In the genomic region with DNA sequence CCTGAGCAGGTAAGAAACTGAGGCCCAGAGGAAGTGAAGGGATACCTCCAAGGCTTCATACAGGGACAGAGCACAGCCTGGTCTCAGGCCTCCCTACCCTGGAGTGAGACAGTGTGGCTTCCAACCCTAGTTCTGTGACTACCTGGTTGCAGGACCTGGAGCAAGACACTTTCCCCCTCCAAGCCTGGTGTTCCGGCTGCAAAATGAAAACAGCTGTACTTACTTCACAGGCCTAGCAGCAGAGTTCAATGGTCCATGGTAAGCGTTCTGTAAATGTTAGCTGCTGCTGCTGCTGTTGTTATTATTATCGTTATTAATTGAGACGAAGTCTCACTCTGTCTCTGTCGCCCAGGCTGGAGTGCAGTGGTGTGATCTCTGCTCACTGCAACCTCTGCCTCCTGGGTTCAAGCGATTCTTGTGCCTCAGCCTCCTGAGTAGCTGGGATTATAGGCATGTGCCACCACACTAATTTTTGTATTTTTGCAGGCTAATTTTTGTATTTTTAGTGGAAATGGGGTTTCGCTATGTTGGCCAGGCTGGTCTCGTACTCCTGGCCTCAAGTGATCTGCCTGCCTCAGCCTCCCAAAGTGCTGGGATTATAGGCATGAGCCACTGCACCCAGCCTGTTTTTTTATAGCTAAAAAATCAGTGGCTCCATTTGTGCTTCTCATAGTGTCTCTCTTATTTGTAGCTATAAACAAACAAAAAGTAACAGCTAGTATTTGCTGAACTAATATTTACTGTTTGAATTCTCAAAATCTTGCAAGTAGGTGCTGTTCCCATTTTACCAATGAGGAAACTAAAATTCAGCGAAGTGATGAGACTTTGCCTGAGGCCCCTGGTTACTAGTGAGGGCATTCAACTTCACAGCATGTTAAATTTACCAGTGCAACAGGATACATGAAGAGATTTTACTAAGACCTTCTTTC, we compare ENCODE assay signal across 10 cellular contexts. TPM values are rescaled to one million over a fixed set of nuclear protein-coding genes. Genes with fewer than 3 reads are reported as not detected.
DNase-seq lines count a peak whose midpoint lies in the region; ATAC-seq and TF ChIP-seq lines count a peak whose summit lies in the region.
"Had no signal": no experiment of that assay in that cellular context is flagged by ENCODE, and none has a peak within 500 bp of the region (broad histone marks: within the 10 kb centered on the region; RNA-seq: fewer than 3 reads in every experiment).

No MANE protein-coding gene starts in this region.

- intact Hi-C loops in ascending aorta (cut with DNase I), result no loop called here

- peak overlapping the region; percentile 98 for H3K4me3 Mint-ChIP-seq in natural killer cell treated with Interleukin-12 subunit alpha and Interleukin-12 subunit beta and Interleukin-15 and Interleukin-18, amount 100 ng/mL, for 72 hours

- ATAC-seq in natural killer cell treated with Interleukin-12 subunit alpha and Interleukin-12 subunit beta and Interleukin-15 and Interleukin-18, amount 100 ng/mL, for 72 hours, result no peak
- no peak for ATAC-seq in foreskin keratinocyte

- H3K9me3 Mint-ChIP-seq in natural killer cell treated with Interleukin-12 subunit alpha and Interleukin-12 subunit beta and Interleukin-15 and Interleukin-18, amount 100 ng/mL, for 72 hours, result peaks cover 3% of the 10 kb centered on the region

- no peak overlapping the region for H3K9ac ChIP-seq in Karpas-422 (ENCODE audit: low read length)

- H3K36me3 Mint-ChIP-seq in natural killer cell treated with Interleukin-12 subunit alpha and Interleukin-12 subunit beta and Interleukin-15 and Interleukin-18, amount 100 ng/mL, for 72 hours, result peaks cover 41% of the 10 kb centered on the region

- H3K27ac ChIP-seq in C4-2B (peak overlapping the region; percentile 87), Karpas-422 (ENCODE audit: low read length) (peak overlapping the region; percentile 14; the same call in 1 of the 2 replicates), ascending aorta (peak overlapping the region; percentile 89 to 95), foreskin keratinocyte (no peak overlapping the region)

- H3K4me1 ChIP-seq in Karpas-422 (ENCODE audit: low read length) (peaks cover 42% of the 10 kb centered on the region), ascending aorta (peaks cover 40 to 69% of the 10 kb centered on the region in 2 donors), foreskin keratinocyte (peaks cover 35% of the 10 kb centered on the region)

- no peaks in the 10 kb centered on the region for H3K27me3 Mint-ChIP-seq in natural killer cell treated with Interleukin-12 subunit alpha and Interleukin-12 subunit beta and Interleukin-15 and Interleukin-18, amount 100 ng/mL, for 72 hours

- H3K36me3 ChIP-seq in Karpas-422 (ENCODE audit: insufficient read depth, low read length), result no peaks in the 10 kb centered on the region
- peaks cover 0 to 8% of the 10 kb centered on the region in 2 donors for H3K36me3 ChIP-seq in ascending aorta

- H3K4me2 ChIP-seq in Karpas-422 (ENCODE audit: low read depth, low read length, poor library complexity, severe bottlenecking), result no peak overlapping the region

- H3K9me3 ChIP-seq in Karpas-422 (ENCODE audit: low read length), result no peaks in the 10 kb centered on the region
- H3K9me3 ChIP-seq in ascending aorta, result no peaks in the 10 kb centered on the region

- H3K27me3 ChIP-seq in Karpas-422 (ENCODE audit: low read length) (no peaks in the 10 kb centered on the region), ascending aorta (no peaks in the 10 kb centered on the region), foreskin keratinocyte (no peaks in the 10 kb centered on the region)

- H3K4me1 Mint-ChIP-seq in natural killer cell treated with Interleukin-12 subunit alpha and Interleukin-12 subunit beta and Interleukin-15 and Interleukin-18, amount 100 ng/mL, for 72 hours (ENCODE audit: low read depth in 2 of 2), result peaks cover 90 to 98% of the 10 kb centered on the region in 2 donors

- DNase-seq in Karpas-422, result no peak
- DNase-seq in ascending aorta (ENCODE audit: low spot score in 2 of 2), result no peak
- no peak for DNase-seq in natural killer cell treated with Interleukin-12 subunit alpha and Interleukin-12 subunit beta and Interleukin-15 and Interleukin-18, amount 100 ng/mL, for 72 hours (ENCODE audit: low spot score)
- DNase-seq in RPMI8226, result no peak
- no peak for DNase-seq in foreskin keratinocyte
- DNase-seq in HuH-7 (ENCODE audit: low spot score), result no peak
- no peak for DNase-seq in DMS153 treated with DMSO at 0.1 percent for 48 hours (lab: John Stamatoyannopoulos, UW; ENCODE audit: unreplicated experiment)
- DNase-seq: activated gamma-delta T cell, NCI-H748 treated with DMSO at 0.1 percent for 48 hours had no signal

- peak overlapping the region; percentile 99 to 100 for H3K27ac Mint-ChIP-seq in natural killer cell treated with Interleukin-12 subunit alpha and Interleukin-12 subunit beta and Interleukin-15 and Interleukin-18, amount 100 ng/mL, for 72 hours

- H3K79me2 ChIP-seq in Karpas-422 (ENCODE audit: low read length), result peaks cover 77% of the 10 kb centered on the region

- H3K4me3 ChIP-seq in Karpas-422 (ENCODE audit: low read length), result no peak overlapping the region
- H3K4me3 ChIP-seq in ascending aorta, result peak overlapping the region in 1 of 2 donors; percentile 3

- no peak overlapping the region for H2AFZ ChIP-seq in Karpas-422 (ENCODE audit: low read length)

- H4K20me1 ChIP-seq in Karpas-422 (ENCODE audit: insufficient read depth, low read depth, low read length), result no peaks in the 10 kb centered on the region

- TF ChIP-seq CTCF in C4-2B (conservative IDR thresholded peaks at IDR 0.05), result no peak
- no peak for TF ChIP-seq CTCF in ascending aorta (IDR thresholded peaks at IDR 0.05)
- no peak for TF ChIP-seq CTCF in foreskin keratinocyte (conservative IDR thresholded peaks at IDR 0.05)

- no peaks in the 10 kb centered on the region for H3K9me2 ChIP-seq in Karpas-422 (replicated peaks; ENCODE audit: insufficient read depth, low read length)

RNA-seq across cellular contexts. Expression of gene COX4I2, which starts 41.9 kb away (rescaled TPM):
- not detected in 2 replicates for total RNA-seq in Karpas-422 (2014; rRNA removed; shearing (Covaris generic); ENCODE audit: low replicate concordance)
- total RNA-seq in ascending aorta, result 61.4 TPM
- total RNA-seq in natural killer cell treated with Interleukin-12 subunit alpha and Interleukin-12 subunit beta and Interleukin-15 and Interleukin-18, amount 100 ng/mL, for 72 hours, result not detected
- total RNA-seq in foreskin keratinocyte, result not detected in 2 replicates
- not detected in 2 replicates for polyA plus RNA-seq in foreskin keratinocyte

RNA-seq across cellular contexts. Expression of gene BCL2L1, which starts 43.0 kb away (rescaled TPM):
- total RNA-seq in Karpas-422 (2014; rRNA removed; shearing (Covaris generic); ENCODE audit: low replicate concordance), result 41.0 and 56.1 TPM in 2 replicates
- total RNA-seq in ascending aorta, result 200 TPM
- 100 to 1,000 TPM; 140 to 325 TPM for total RNA-seq in natural killer cell treated with Interleukin-12 subunit alpha and Interleukin-12 subunit beta and Interleukin-15 and Interleukin-18, amount 100 ng/mL, for 72 hours
- total RNA-seq in foreskin keratinocyte, result 114 and 136 TPM in 2 replicates
- 106 and 115 TPM in 2 replicates for polyA plus RNA-seq in foreskin keratinocyte

RNA-seq across cellular contexts. Expression of gene TPX2, which starts 59.5 kb away (rescaled TPM):
- 54.0 and 55.5 TPM in 2 replicates for total RNA-seq in Karpas-422 (2014; rRNA removed; shearing (Covaris generic); ENCODE audit: low replicate concordance)
- not detected for total RNA-seq in ascending aorta
- 100 to 1,000 TPM in 1 of 2 donors, 10 to 100 TPM in 1; 51.8 to 102 TPM for total RNA-seq in natural killer cell treated with Interleukin-12 subunit alpha and Interleukin-12 subunit beta and Interleukin-15 and Interleukin-18, amount 100 ng/mL, for 72 hours
- 106 and 126 TPM in 2 replicates for total RNA-seq in foreskin keratinocyte
- polyA plus RNA-seq in foreskin keratinocyte, result 47.2 and 65.4 TPM in 2 replicates

Comparison
In these comparisons a context has a peak if more than half of its experiments do, and no peak if none do; other contexts are left out.
1. RNA of gene COX4I2, which starts 41.9 kb away (total RNA-seq): 61.4 TPM in ascending aorta (single experiment); not detected in Karpas-422, not detected in natural killer cell treated with Interleukin-12 subunit alpha and Interleukin-12 subunit beta and Interleukin-15 and Interleukin-18, amount 100 ng/mL, for 72 hours and not detected in foreskin keratinocyte; every median in the first group is over 10 times any median in the second.
2. RNA of gene TPX2, which starts 59.5 kb away (total RNA-seq): 106 to 126 TPM in foreskin keratinocyte, 51.8 to 102 TPM in natural killer cell treated with Interleukin-12 subunit alpha and Interleukin-12 subunit beta and Interleukin-15 and Interleukin-18, amount 100 ng/mL, for 72 hours and 54.0 to 55.5 TPM in Karpas-422; not detected in ascending aorta (single experiment); every median in the first group is over 10 times any median in the second.